Comparison of ENCODE assay signal across 11 cellular contexts in genomic region chr15:89121414-89121813, GRCh38. TPM values are rescaled to one million over a fixed set of nuclear protein-coding genes. Genes with fewer than 3 reads are reported as not detected.
DNase-seq lines count a peak whose midpoint lies in the region; ATAC-seq and TF ChIP-seq lines count a peak whose summit lies in the region.
"Had no signal": no experiment of that assay in that cellular context is flagged by ENCODE, and none has a peak within 500 bp of the region (broad histone marks: within the 10 kb centered on the region; RNA-seq: fewer than 3 reads in every experiment).

No MANE protein-coding gene starts in this region.

- TF ChIP-seq CTCF in left ventricle myocardium inferior (IDR thresholded peaks at IDR 0.05; ENCODE audit: borderline replicate concordance): no peak
- no peak for TF ChIP-seq CTCF in lower lobe of right lung (IDR thresholded peaks at IDR 0.05)
- no peak for TF ChIP-seq CTCF in heart right ventricle (IDR thresholded peaks at IDR 0.05)

- DNase-seq in left ventricle myocardium inferior: no peak
- DNase-seq in cardiac septum (ENCODE audit: low spot score): no peak
- DNase-seq in brain pericyte (ENCODE audit: low read depth, low spot score): peak; percentile 86
- DNase-seq in lower lobe of right lung: no peak
- no peak for DNase-seq in GDM1 (lab: John Stamatoyannopoulos, UW)
- DNase-seq in heart right ventricle: no peak
- DNase-seq: activated CD4-positive, alpha-beta T cell treated with anti-CD3 and anti-CD28 coated beads for 48 hours; adrenal gland had no signal

- H3K27ac ChIP-seq in left ventricle myocardium inferior (replicated peaks) (peak overlapping the region; percentile 95), lower lobe of right lung (peak overlapping the region; percentile 79), heart right ventricle (peak overlapping the region in 5 of 10 donors; percentile 12 to 89 (median 44))
- H3K27ac ChIP-seq: adrenal gland, SJCRH30 had no signal

- H3K36me3 ChIP-seq in left ventricle myocardium inferior (peaks cover 69% of the 10 kb centered on the region), lower lobe of right lung (peaks cover 60% of the 10 kb centered on the region), heart right ventricle (peaks cover 0 to 93% (median 26%) of the 10 kb centered on the region in 9 donors)

- intact Hi-C loops in left ventricle myocardium inferior (cut with micrococcal nuclease) (no loop called here), cardiac septum (cut with DNase I) (no loop called here), lower lobe of right lung (cut with DNase I) (no loop called here), heart right ventricle (cut with DNase I) (no loop called here)

- H3K9me3 ChIP-seq in left ventricle myocardium inferior (replicated peaks) (no peaks in the 10 kb centered on the region), lower lobe of right lung (no peaks in the 10 kb centered on the region), heart right ventricle (no peaks in the 10 kb centered on the region)
- H3K9me3 ChIP-seq: adrenal gland, SJCRH30 had no signal

- ATAC-seq in lower lobe of right lung (peak; percentile 39 to 50), GM19395 (IDR thresholded peaks at IDR 0.05; ENCODE audit: unreplicated experiment) (no peak), HG03342 (IDR thresholded peaks at IDR 0.05; ENCODE audit: unreplicated experiment) (no peak), heart right ventricle (no peak)

- no peak overlapping the region for H3K4me3 ChIP-seq in left ventricle myocardium inferior
- H3K4me3 ChIP-seq in lower lobe of right lung: no peak overlapping the region
- H3K4me3 ChIP-seq in heart right ventricle: no peak overlapping the region
- H3K4me3 ChIP-seq: adrenal gland, SJCRH30 had no signal

- no peaks in the 10 kb centered on the region for H3K27me3 ChIP-seq in left ventricle myocardium inferior (ENCODE audit: low read depth)
- H3K27me3 ChIP-seq in lower lobe of right lung (ENCODE audit: low read depth): no peaks in the 10 kb centered on the region
- no peaks in the 10 kb centered on the region for H3K27me3 ChIP-seq in heart right ventricle
- H3K27me3 ChIP-seq: adrenal gland, SJCRH30 had no signal

- 77 to 84% methylated on average over 3 of the region's 3 CpGs for WGBS in heart right ventricle, 2 donors

- H3K4me1 ChIP-seq in left ventricle myocardium inferior (peaks cover 98% of the 10 kb centered on the region), lower lobe of right lung (peaks cover 43% of the 10 kb centered on the region), heart right ventricle (peaks cover 20 to 88% (median 53%) of the 10 kb centered on the region in 9 donors)
- H3K4me1 ChIP-seq: SJCRH30 had no signal

RNA-seq across cellular contexts. Expression of gene ABHD2, which starts 33.2 kb away (rescaled TPM):
- 68.2 TPM for total RNA-seq in left ventricle myocardium inferior
- 185 TPM for total RNA-seq in cardiac septum
- 202 TPM for total RNA-seq in lower lobe of right lung
- total RNA-seq in heart right ventricle: 100 to 1,000 TPM in 8 of 10 donors, 10 to 100 TPM in 2; 74.9 to 201 (median 123) TPM
- polyA plus RNA-seq in heart right ventricle: 10 to 100 TPM in 1 of 2 donors, 1 to 10 TPM in 1; 9.1 to 41.6 TPM

Comparison
In these comparisons a context has a peak if more than half of its experiments do, and no peak if none do; other contexts are left out.
1. ATAC-seq: peak in lower lobe of right lung (2 of 2); none in GM19395 (single experiment), HG03342 (single experiment) and heart right ventricle (0 of 8).